Comparison of ENCODE assay signal across 8 cellular contexts in the genomic region with DNA sequence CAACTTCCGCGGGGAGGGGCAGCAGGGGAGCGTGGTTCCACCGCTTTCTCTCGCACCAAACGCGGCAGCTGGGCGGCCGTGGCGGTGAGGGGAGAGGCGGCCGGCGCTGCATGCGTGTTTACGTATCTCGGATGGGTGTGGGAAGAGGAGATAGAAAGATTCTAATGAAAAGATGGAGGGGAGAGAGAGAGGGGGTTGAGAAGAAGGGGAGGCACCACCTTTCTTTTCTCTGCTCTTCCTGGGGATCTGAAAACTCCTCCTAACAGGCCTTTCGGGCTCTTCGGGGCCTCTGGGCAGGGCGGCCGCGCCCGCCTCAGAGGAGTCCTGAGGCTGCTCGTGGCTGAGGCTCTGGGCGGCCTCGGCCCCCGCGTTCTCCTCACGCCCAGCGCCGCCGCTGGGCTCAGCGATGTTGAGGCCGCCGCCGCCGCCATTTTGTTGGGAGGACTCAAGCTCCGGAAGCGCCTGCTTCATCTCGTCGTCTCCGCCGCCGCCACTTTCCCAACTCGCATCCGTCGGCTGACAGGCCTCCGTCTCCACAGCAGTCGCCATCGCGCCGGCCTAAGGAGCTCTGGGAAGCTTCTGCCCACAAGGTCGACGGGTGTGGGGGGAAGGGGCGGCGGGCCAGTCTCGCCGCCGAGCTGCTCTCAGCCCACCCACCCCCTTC. TPM values are rescaled to one million over a fixed set of nuclear protein-coding genes. Genes with fewer than 3 reads are reported as not detected.
DNase-seq lines count a peak whose midpoint lies in the region; ATAC-seq lines count a peak whose summit lies in the region.

No MANE protein-coding gene starts in this region.

- DNase-seq in A172 (ENCODE audit: low spot score) (peak; percentile 54), NCI-H345 (lab: John Stamatoyannopoulos, UW) (peak; percentile 50), cerebellum (ENCODE audit: low spot score) (peak; percentile 68), kidney tubule cell (ENCODE audit: low spot score) (peak; percentile 84)
- peak; percentile 61 to 62 for DNase-seq in activated CD4-positive, alpha-beta T cell treated with anti-CD3 and anti-CD28 coated beads for 24 hours (ENCODE audit: low read depth in 2 of 2)
- peak; percentile 27 to 50 for DNase-seq in stimulated activated CD4-positive, alpha-beta T cell treated with anti-CD3 and anti-CD28 coated beads, Interleukin-1b, Interleukin-23, amount 100 ng/mL, for 1 hour (ENCODE audit: low read depth in 2 of 2)

- ATAC-seq in GM18858 (IDR thresholded peaks at IDR 0.05; ENCODE audit: unreplicated experiment) (peak; percentile 40), HG03066 (IDR thresholded peaks at IDR 0.05; ENCODE audit: low read depth, unreplicated experiment) (peak; percentile 64)

RNA-seq across cellular contexts. Expression of gene TASOR, which starts 0.5 kb away (rescaled TPM):
- 64.3 and 78.6 TPM in 2 replicates for total RNA-seq in A172 (2014; rRNA removed; shearing (Covaris generic))
- total RNA-seq in cerebellum, result 128 TPM

Comparison
In these comparisons a context has a peak if more than half of its experiments do, and no peak if none do; other contexts are left out.
1. Peak in every context shown above with its lines: DNase-seq and ATAC-seq.